Comparison of ENCODE assay signal across 17 cellular contexts in the genomic region with DNA sequence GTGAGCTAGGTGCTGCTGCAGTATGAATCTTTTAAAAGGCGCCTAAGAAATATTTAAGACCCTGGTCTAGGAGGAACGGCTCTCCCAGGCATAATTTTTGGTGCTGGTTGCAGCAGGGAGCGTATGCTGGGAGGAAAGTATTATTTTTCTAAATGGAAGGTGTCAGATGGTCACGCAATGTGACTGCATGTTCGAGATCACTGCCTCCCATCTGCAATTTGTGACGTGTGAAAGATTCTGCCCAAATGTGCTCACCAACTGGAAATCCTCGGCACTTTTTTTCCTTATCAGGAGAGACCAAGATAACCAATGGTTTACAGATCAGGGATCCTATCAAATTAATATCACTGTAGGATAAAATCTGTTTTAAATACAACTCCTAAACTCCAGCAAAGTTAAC.
A peak's percentile ranks its signal among the peaks of the same experiment; 100 is the strongest.
DNase-seq lines count a peak whose midpoint lies in the region; ATAC-seq and TF ChIP-seq lines count a peak whose summit lies in the region.
"Had no signal": no experiment of that assay in that cellular context is flagged by ENCODE, and none has a peak within 500 bp of the region (broad histone marks: within the 10 kb centered on the region; RNA-seq: fewer than 3 reads in every experiment).

No MANE protein-coding gene starts in this region.

- H3K4me1 ChIP-seq in BLaER1 = peaks cover 12% of the 10 kb centered on the region
- peaks cover 21% of the 10 kb centered on the region for H3K4me1 ChIP-seq in endodermal cell (ENCODE audit: control insufficient read depth, insufficient read depth, low read length)
- H3K4me1 ChIP-seq in neural progenitor cell = peaks cover 36% of the 10 kb centered on the region
- H3K4me1 ChIP-seq in CD8-positive, alpha-beta T cell (ENCODE audit: insufficient read depth, low read length) = no peaks in the 10 kb centered on the region
- no peaks in the 10 kb centered on the region for H3K4me1 ChIP-seq in mesenchymal stem cell (ENCODE audit: control insufficient read depth, insufficient read depth, low read depth, low read length)
- H3K4me1 ChIP-seq: A549, SJSA1 had no signal

- H3K14ac ChIP-seq in mesenchymal stem cell (ENCODE audit: low read length in 2 of 2) = no peak overlapping the region

- 77 to 94% methylated on average over 5 to 7 of the region's 7 CpGs for WGBS in endodermal cell (ENCODE audit: insufficient coverage in 1 of 2, insufficient read length in 1 of 2), 2 experiments
- WGBS in mesenchymal stem cell = 89% methylated on average over 7 of the region's 7 CpGs

- H3K4me3 ChIP-seq in BLaER1 (no peak overlapping the region), endodermal cell (ENCODE audit: low read length) (peak overlapping the region; percentile 47), neural progenitor cell (no peak overlapping the region), mesenchymal stem cell (ENCODE audit: insufficient read depth in 1 of 2, low read depth in 1 of 2, low read length in 2 of 2) (no peak overlapping the region)
- no peak overlapping the region for H3K4me3 ChIP-seq in CD8-positive, alpha-beta T cell (ENCODE audit: low read depth, low read length)
- H3K4me3 ChIP-seq: A549, SJSA1 had no signal

- peak overlapping the region in 1 of 2 experiments; percentile 37 for H3K4ac ChIP-seq in mesenchymal stem cell (ENCODE audit: low read depth in 1 of 2, low read length in 2 of 2)

- H3K23ac ChIP-seq in mesenchymal stem cell (ENCODE audit: low read length in 2 of 2) = no peak overlapping the region

- no peaks in the 10 kb centered on the region for H3K27me3 ChIP-seq in BLaER1
- no peaks in the 10 kb centered on the region for H3K27me3 ChIP-seq in endodermal cell (ENCODE audit: control insufficient read depth, insufficient read depth, low read length, poor library complexity, severe bottlenecking)
- H3K27me3 ChIP-seq in neural progenitor cell = no peaks in the 10 kb centered on the region
- H3K27me3 ChIP-seq in CD8-positive, alpha-beta T cell (ENCODE audit: insufficient read depth, low read length) = no peaks in the 10 kb centered on the region
- peaks cover 4 to 38% of the 10 kb centered on the region in 2 experiments for H3K27me3 ChIP-seq in mesenchymal stem cell (ENCODE audit: control insufficient read depth in 1 of 2, insufficient read depth in 1 of 2, low read length in 2 of 2)
- H3K27me3 ChIP-seq: SJSA1 had no signal

- H2BK5ac ChIP-seq in mesenchymal stem cell (ENCODE audit: low read depth, low read length, poor library complexity, severe bottlenecking) = no peak overlapping the region

- peak overlapping the region; percentile 26 for H3K4me2 ChIP-seq in BLaER1
- H3K4me2 ChIP-seq in neural progenitor cell = peak overlapping the region; percentile 45
- H3K4me2 ChIP-seq in mesenchymal stem cell (ENCODE audit: low read length, poor library complexity, severe bottlenecking) = no peak overlapping the region
- H3K4me2 ChIP-seq: A549 had no signal

- no peaks in the 10 kb centered on the region for H3K36me3 Mint-ChIP-seq in endodermal cell (ENCODE audit: low read depth)
- H3K36me3 Mint-ChIP-seq in neural progenitor cell = peaks cover 5% of the 10 kb centered on the region
- H3K36me3 Mint-ChIP-seq in CD8-positive, alpha-beta T cell = no peaks in the 10 kb centered on the region
- H3K36me3 Mint-ChIP-seq: CD4-positive, CD25-positive, alpha-beta regulatory T cell had no signal

- TF ChIP-seq CTCF in endodermal cell (conservative IDR thresholded peaks at IDR 0.05) (no peak), neural progenitor cell (IDR thresholded peaks at IDR 0.05) (no peak)
- no peak for TF ChIP-seq CTCF in CD8-positive, alpha-beta T cell (IDR thresholded peaks at IDR 0.05)

- POLR2A ChIA-PET in CD8-positive, alpha-beta T cell (lab: Charles Lee) = no interaction called here

- DNase-seq in NAMALWA (ENCODE audit: low spot score) (peak; percentile 40), endodermal cell (no peak), neural progenitor cell (ENCODE audit: low spot score) (no peak), T1000 (lab: John Stamatoyannopoulos, UW) (no peak), mesenchymal stem cell (no peak)
- no peak for DNase-seq in CD8-positive, alpha-beta T cell
- DNase-seq: CD4-positive, CD25-positive, alpha-beta regulatory T cell; HCEC 1CT; MV-4-11; NCI-H1417 treated with DMSO at 0.1 percent for 48 hours; NCI-H2029; NCI-H226; NCI-H526 had no signal

- no peak overlapping the region for H2BK12ac ChIP-seq in mesenchymal stem cell (ENCODE audit: low read length in 2 of 2)

- CTCF ChIA-PET in CD8-positive, alpha-beta T cell (lab: Charles Lee) = no interaction called here

- no peak overlapping the region for H3K27ac ChIP-seq in BLaER1
- H3K27ac ChIP-seq in endodermal cell (ENCODE audit: low read depth, low read length) = no peak overlapping the region
- H3K27ac ChIP-seq in neural progenitor cell = no peak overlapping the region
- no peak overlapping the region for H3K27ac ChIP-seq in CD8-positive, alpha-beta T cell (ENCODE audit: low read depth, low read length)
- H3K27ac ChIP-seq in mesenchymal stem cell (ENCODE audit: low read length, poor library complexity, severe bottlenecking) = no peak overlapping the region
- H3K27ac ChIP-seq: A549, SJSA1 had no signal

- H2AK5ac ChIP-seq in mesenchymal stem cell (ENCODE audit: low read length, severe bottlenecking) = no peak overlapping the region

- H3K27ac Mint-ChIP-seq in endodermal cell (peak overlapping the region; percentile 13), neural progenitor cell (no peak overlapping the region)
- H3K27ac Mint-ChIP-seq in CD8-positive, alpha-beta T cell = no peak overlapping the region
- H3K27ac Mint-ChIP-seq: CD4-positive, CD25-positive, alpha-beta regulatory T cell had no signal

- ATAC-seq in CD8-positive, alpha-beta T cell = no peak
- ATAC-seq in GM19455 (IDR thresholded peaks at IDR 0.05; ENCODE audit: unreplicated experiment) = no peak
- ATAC-seq: A549 had no signal

- H3K9me3 ChIP-seq in BLaER1 = no peaks in the 10 kb centered on the region
- H3K9me3 ChIP-seq in endodermal cell (ENCODE audit: control insufficient read depth, low read length) = no peaks in the 10 kb centered on the region
- no peaks in the 10 kb centered on the region for H3K9me3 ChIP-seq in neural progenitor cell (ENCODE audit: low read depth)
- no peaks in the 10 kb centered on the region for H3K9me3 ChIP-seq in CD8-positive, alpha-beta T cell (ENCODE audit: low read length)
- peaks cover 4% of the 10 kb centered on the region for H3K9me3 ChIP-seq in mesenchymal stem cell (ENCODE audit: control insufficient read depth, low read length)
- H3K9me3 ChIP-seq: A549, SJSA1 had no signal

- H3K27me3 Mint-ChIP-seq in endodermal cell (ENCODE audit: insufficient read depth) (no peaks in the 10 kb centered on the region), neural progenitor cell (ENCODE audit: insufficient read depth, low read depth) (peaks cover 2% of the 10 kb centered on the region)
- H3K27me3 Mint-ChIP-seq in CD8-positive, alpha-beta T cell (ENCODE audit: low read depth) = no peaks in the 10 kb centered on the region

- H3K4me1 Mint-ChIP-seq in endodermal cell (peaks cover 54% of the 10 kb centered on the region), neural progenitor cell (peaks cover 37% of the 10 kb centered on the region)
- H3K4me1 Mint-ChIP-seq in CD8-positive, alpha-beta T cell (ENCODE audit: low read depth) = no peaks in the 10 kb centered on the region
- H3K4me1 Mint-ChIP-seq: CD4-positive, CD25-positive, alpha-beta regulatory T cell had no signal

- no peaks in the 10 kb centered on the region for H3K36me3 ChIP-seq in BLaER1
- no peaks in the 10 kb centered on the region for H3K36me3 ChIP-seq in endodermal cell (ENCODE audit: control insufficient read depth, insufficient read depth, low read length)
- no peaks in the 10 kb centered on the region for H3K36me3 ChIP-seq in neural progenitor cell
- no peaks in the 10 kb centered on the region for H3K36me3 ChIP-seq in CD8-positive, alpha-beta T cell (ENCODE audit: insufficient read depth, low read length)
- no peaks in the 10 kb centered on the region for H3K36me3 ChIP-seq in mesenchymal stem cell (ENCODE audit: control insufficient read depth in 1 of 2, insufficient read depth in 2 of 2, low read depth in 1 of 2, low read length in 2 of 2)
- H3K36me3 ChIP-seq: SJSA1 had no signal

- H3K4me3 Mint-ChIP-seq in endodermal cell (no peak overlapping the region), neural progenitor cell (no peak overlapping the region)
- no peak overlapping the region for H3K4me3 Mint-ChIP-seq in CD8-positive, alpha-beta T cell
- H3K4me3 Mint-ChIP-seq: CD4-positive, CD25-positive, alpha-beta regulatory T cell had no signal

- H2AFZ ChIP-seq in neural progenitor cell (replicated peaks) (peak overlapping the region; percentile 77), mesenchymal stem cell (ENCODE audit: low read depth, low read length) (no peak overlapping the region)

- H3F3A ChIP-seq in neural progenitor cell (ENCODE audit: low read depth) = no peaks in the 10 kb centered on the region

- H3K18ac ChIP-seq in mesenchymal stem cell (ENCODE audit: low read depth in 1 of 2, low read length in 2 of 2) = no peak overlapping the region

- H3K79me2 ChIP-seq in neural progenitor cell (ENCODE audit: low read depth) = no peaks in the 10 kb centered on the region

- H3K9me3 Mint-ChIP-seq in endodermal cell (no peaks in the 10 kb centered on the region), neural progenitor cell (peaks cover 4% of the 10 kb centered on the region)
- H3K9me3 Mint-ChIP-seq in CD8-positive, alpha-beta T cell = no peaks in the 10 kb centered on the region

- no peak overlapping the region for H4K8ac ChIP-seq in mesenchymal stem cell (ENCODE audit: low read length)

- H2BK120ac ChIP-seq in mesenchymal stem cell (ENCODE audit: low read depth, low read length) = no peak overlapping the region

- intact Hi-C loops in CD8-positive, alpha-beta T cell (cut with DNase I, micrococcal nuclease) = no loop called here

- no peaks in the 10 kb centered on the region for H4K20me1 ChIP-seq in BLaER1
- no peaks in the 10 kb centered on the region for H4K20me1 ChIP-seq in neural progenitor cell (ENCODE audit: low read depth)

- H2BK15ac ChIP-seq in mesenchymal stem cell (ENCODE audit: low read depth, poor library complexity, severe bottlenecking) = no peak overlapping the region

- H3K79me1 ChIP-seq in mesenchymal stem cell (replicated peaks; ENCODE audit: low read length, poor library complexity, severe bottlenecking) = no peaks in the 10 kb centered on the region

- H3K9ac ChIP-seq in BLaER1 (no peak overlapping the region), endodermal cell (ENCODE audit: extremely low read depth, low read length, poor library complexity, severe bottlenecking) (no peak overlapping the region), neural progenitor cell (no peak overlapping the region), mesenchymal stem cell (ENCODE audit: low read length) (no peak overlapping the region)

- no peak overlapping the region for H4K91ac ChIP-seq in mesenchymal stem cell (ENCODE audit: low read length)
